In genomic region chr10:102712843-102713242, GRCh38 we compare ENCODE assay signal across 8 cellular contexts. TPM values are rescaled to one million over a fixed set of nuclear protein-coding genes. Genes with fewer than 3 reads are reported as not detected.
DNase-seq lines count a peak whose midpoint lies in the region; ATAC-seq lines count a peak whose summit lies in the region.

No MANE protein-coding gene starts in this region.

- H3K36me3 Mint-ChIP-seq in activated CD8-positive, alpha-beta memory T cell treated with anti-CD3 and anti-CD28 coated beads, Interleukin-2, amount 10 ng/mL, durations not matched to agents 7 days and 5 days = peaks cover 9% of the 10 kb centered on the region
- peaks cover 16% of the 10 kb centered on the region for H3K36me3 Mint-ChIP-seq in activated CD8-positive, alpha-beta T cell treated with anti-CD3 and anti-CD28 coated beads, Interleukin-2, amount 10 ng/mL, durations not matched to agents 7 days and 5 days (ENCODE audit: low read depth)

- DNase-seq in activated CD8-positive, alpha-beta memory T cell treated with anti-CD3 and anti-CD28 coated beads, Interleukin-2, amount 10 ng/mL, durations not matched to agents 7 days and 5 days = no peak
- DNase-seq in activated CD8-positive, alpha-beta memory T cell treated with anti-CD3 and anti-CD28 coated beads, Interleukin-2, amount 50 U/mL, for 4 hours = no peak
- no peak for DNase-seq in activated CD8-positive, alpha-beta T cell treated with anti-CD3 and anti-CD28 coated beads, Interleukin-2, amount 10 ng/mL, durations not matched to agents 7 days and 5 days
- DNase-seq in midbrain (lab: John Stamatoyannopoulos, UW) (no peak), amygdala (lab: John Stamatoyannopoulos, UW) (no peak), globus pallidus (ENCODE audit: low spot score) (no peak)

- H3K4me3 Mint-ChIP-seq in activated CD8-positive, alpha-beta memory T cell treated with anti-CD3 and anti-CD28 coated beads, Interleukin-2, amount 10 ng/mL, durations not matched to agents 7 days and 5 days = peak overlapping the region; percentile 80
- peak overlapping the region; percentile 91 for H3K4me3 Mint-ChIP-seq in activated CD8-positive, alpha-beta T cell treated with anti-CD3 and anti-CD28 coated beads, Interleukin-2, amount 10 ng/mL, durations not matched to agents 7 days and 5 days

- H3K27me3 ChIP-seq in iPS-18a (ENCODE audit: control insufficient read depth, insufficient read depth, low read length) (no peaks in the 10 kb centered on the region), thymus (ENCODE audit: control insufficient read depth, insufficient read depth) (no peaks in the 10 kb centered on the region)

- no peaks in the 10 kb centered on the region for H3K9me3 ChIP-seq in iPS-18a (ENCODE audit: control insufficient read depth, low read depth, low read length)
- H3K9me3 ChIP-seq in thymus (ENCODE audit: control insufficient read depth) = peaks cover 2% of the 10 kb centered on the region

- H3K27ac Mint-ChIP-seq in activated CD8-positive, alpha-beta memory T cell treated with anti-CD3 and anti-CD28 coated beads, Interleukin-2, amount 10 ng/mL, durations not matched to agents 7 days and 5 days = peak overlapping the region; percentile 87
- peak overlapping the region; percentile 92 for H3K27ac Mint-ChIP-seq in activated CD8-positive, alpha-beta T cell treated with anti-CD3 and anti-CD28 coated beads, Interleukin-2, amount 10 ng/mL, durations not matched to agents 7 days and 5 days

- ATAC-seq in activated CD8-positive, alpha-beta memory T cell treated with anti-CD3 and anti-CD28 coated beads, Interleukin-2, amount 10 ng/mL, durations not matched to agents 7 days and 5 days = no peak
- ATAC-seq in activated CD8-positive, alpha-beta T cell treated with anti-CD3 and anti-CD28 coated beads, Interleukin-2, amount 10 ng/mL, durations not matched to agents 7 days and 5 days = no peak

- peaks cover 5% of the 10 kb centered on the region for H3K4me1 ChIP-seq in iPS-18a (ENCODE audit: control insufficient read depth, low read depth, low read length)
- peaks cover 16% of the 10 kb centered on the region for H3K4me1 ChIP-seq in thymus (ENCODE audit: control insufficient read depth, insufficient read depth, low read length)

- no peaks in the 10 kb centered on the region for H3K9me3 Mint-ChIP-seq in activated CD8-positive, alpha-beta memory T cell treated with anti-CD3 and anti-CD28 coated beads, Interleukin-2, amount 10 ng/mL, durations not matched to agents 7 days and 5 days (ENCODE audit: low read depth)
- H3K9me3 Mint-ChIP-seq in activated CD8-positive, alpha-beta T cell treated with anti-CD3 and anti-CD28 coated beads, Interleukin-2, amount 10 ng/mL, durations not matched to agents 7 days and 5 days (ENCODE audit: insufficient read depth) = no peaks in the 10 kb centered on the region

- H3K27ac ChIP-seq in iPS-18a (ENCODE audit: low read length) (no peak overlapping the region), thymus (ENCODE audit: low read depth) (no peak overlapping the region)

- CTCF ChIA-PET in activated CD8-positive, alpha-beta memory T cell treated with anti-CD3 and anti-CD28 coated beads, Interleukin-2, amount 10 ng/mL, durations not matched to agents 7 days and 5 days (lab: Charles Lee) = interaction anchor here (0.8 to 6.4 kb wide), 17 partner anchors 14 to 319 kb away, joined by 3 to 52 read pairs (median 4); partner anchors contain the start of genes CNNM2, SUFU, TRIM8 and WBP1L
- CTCF ChIA-PET in activated CD8-positive, alpha-beta T cell treated with anti-CD3 and anti-CD28 coated beads, Interleukin-2, amount 10 ng/mL, durations not matched to agents 7 days and 5 days (lab: Charles Lee) = interaction anchor here (0.6 to 6.4 kb wide), 20 partner anchors 8 to 210 kb away, joined by 3 to 61 read pairs (median 4); partner anchors contain the start of genes ACTR1A and TRIM8

- H3K4me3 ChIP-seq in iPS-18a (ENCODE audit: low read length) (peak overlapping the region; percentile 97), thymus (ENCODE audit: low read length) (peak overlapping the region; percentile 86)

- H3K36me3 ChIP-seq in iPS-18a (ENCODE audit: control insufficient read depth, low read depth, low read length) (no peaks in the 10 kb centered on the region), thymus (ENCODE audit: control insufficient read depth, insufficient read depth) (peaks cover 2% of the 10 kb centered on the region)

- peak overlapping the region; percentile 91 for H3K9ac ChIP-seq in iPS-18a (ENCODE audit: low read length)

- H3K4me1 Mint-ChIP-seq in activated CD8-positive, alpha-beta memory T cell treated with anti-CD3 and anti-CD28 coated beads, Interleukin-2, amount 10 ng/mL, durations not matched to agents 7 days and 5 days = peaks cover 61% of the 10 kb centered on the region
- H3K4me1 Mint-ChIP-seq in activated CD8-positive, alpha-beta T cell treated with anti-CD3 and anti-CD28 coated beads, Interleukin-2, amount 10 ng/mL, durations not matched to agents 7 days and 5 days (ENCODE audit: low read depth) = peaks cover 49% of the 10 kb centered on the region

- no peaks in the 10 kb centered on the region for H3K27me3 Mint-ChIP-seq in activated CD8-positive, alpha-beta memory T cell treated with anti-CD3 and anti-CD28 coated beads, Interleukin-2, amount 10 ng/mL, durations not matched to agents 7 days and 5 days
- H3K27me3 Mint-ChIP-seq in activated CD8-positive, alpha-beta T cell treated with anti-CD3 and anti-CD28 coated beads, Interleukin-2, amount 10 ng/mL, durations not matched to agents 7 days and 5 days (ENCODE audit: low read depth) = no peaks in the 10 kb centered on the region

- POLR2A ChIA-PET in activated CD8-positive, alpha-beta T cell treated with anti-CD3 and anti-CD28 coated beads, Interleukin-2, amount 10 ng/mL, durations not matched to agents 7 days and 5 days (lab: Charles Lee) = interaction anchor here (0.6 to 3.1 kb wide), 6 partner anchors 32 to 68 kb away, joined by 3 to 27 read pairs (median 7); partner anchors contain the start of gene TRIM8

- 66% methylated on average over 1 of the region's 1 CpG for WGBS in thymus

RNA-seq across cellular contexts. Expression of gene ARL3, which starts 1.4 kb away (rescaled TPM):
- 1 to 10 TPM; 7.2 to 9.7 TPM for total RNA-seq in activated CD8-positive, alpha-beta memory T cell treated with anti-CD3 and anti-CD28 coated beads, Interleukin-2, amount 10 ng/mL, durations not matched to agents 7 days and 5 days
- 1 to 10 TPM; 4.7 to 5.2 TPM for total RNA-seq in activated CD8-positive, alpha-beta T cell treated with anti-CD3 and anti-CD28 coated beads, Interleukin-2, amount 10 ng/mL, durations not matched to agents 7 days and 5 days
- polyA plus RNA-seq in thymus = 8.3 TPM

RNA-seq across cellular contexts. Expression of gene SFXN2, which starts 1.6 kb away (rescaled TPM):
- total RNA-seq in activated CD8-positive, alpha-beta memory T cell treated with anti-CD3 and anti-CD28 coated beads, Interleukin-2, amount 10 ng/mL, durations not matched to agents 7 days and 5 days = 10 to 100 TPM; 22.1 to 30.1 TPM
- total RNA-seq in activated CD8-positive, alpha-beta T cell treated with anti-CD3 and anti-CD28 coated beads, Interleukin-2, amount 10 ng/mL, durations not matched to agents 7 days and 5 days = 10 to 100 TPM; 22.2 TPM
- polyA plus RNA-seq in thymus = 10.8 TPM

RNA-seq across cellular contexts. Expression of gene WBP1L, which starts 30.9 kb away (rescaled TPM):
- total RNA-seq in activated CD8-positive, alpha-beta memory T cell treated with anti-CD3 and anti-CD28 coated beads, Interleukin-2, amount 10 ng/mL, durations not matched to agents 7 days and 5 days = 10 to 100 TPM; 23.9 to 24.6 TPM
- total RNA-seq in activated CD8-positive, alpha-beta T cell treated with anti-CD3 and anti-CD28 coated beads, Interleukin-2, amount 10 ng/mL, durations not matched to agents 7 days and 5 days = 10 to 100 TPM; 25.7 to 25.9 TPM
- polyA plus RNA-seq in thymus = 75.9 TPM
